In genomic region chr16:68902376-68903345, GRCh38 we compare ENCODE assay signal across 8 cellular contexts. TPM values are rescaled to one million over a fixed set of nuclear protein-coding genes. Genes with fewer than 3 reads are reported as not detected.
DNase-seq lines count a peak whose midpoint lies in the region; ATAC-seq and TF ChIP-seq lines count a peak whose summit lies in the region.

No MANE protein-coding gene starts in this region.

- peaks cover 1% of the 10 kb centered on the region; the same call in 1 of the 2 replicates for H3K36me3 ChIP-seq in GM06990 (ENCODE audit: control insufficient read depth, insufficient read depth, low read length)
- peaks cover 0 to 18% (median 8%) of the 10 kb centered on the region in 4 donors for H3K36me3 ChIP-seq in esophagus muscularis mucosa
- H3K36me3 ChIP-seq in effector memory CD4-positive, alpha-beta T cell (ENCODE audit: control insufficient read depth, insufficient read depth, low read length): peaks cover 25% of the 10 kb centered on the region

- H3K27ac ChIP-seq in esophagus muscularis mucosa (replicated peaks in 1 of 4): peak overlapping the region in 2 of 4 donors; percentile 49 to 56
- H3K27ac ChIP-seq in effector memory CD4-positive, alpha-beta T cell (ENCODE audit: insufficient read depth, low read length, poor library complexity, severe bottlenecking): no peak overlapping the region

- no peak for TF ChIP-seq EP300 in esophagus muscularis mucosa (IDR thresholded peaks at IDR 0.05)

- H3K4me3 ChIP-seq in GM06990 (replicated peaks; ENCODE audit: low read depth, low read length) (no peak overlapping the region), esophagus muscularis mucosa (no peak overlapping the region)
- no peak overlapping the region for H3K4me3 ChIP-seq in effector memory CD4-positive, alpha-beta T cell (ENCODE audit: insufficient read depth, low read depth, low read length, poor library complexity, severe bottlenecking)

- intact Hi-C loops in esophagus muscularis mucosa (cut with DNase I): loop anchor here (2.0 to 10.0 kb wide), 2 partner anchors 58 to 220 kb away; partner anchors contain the start of gene TANGO6

- no peak for TF ChIP-seq POLR2A in esophagus muscularis mucosa (IDR thresholded peaks at IDR 0.05; ENCODE audit: low read depth)

- no peaks in the 10 kb centered on the region for H3K36me3 Mint-ChIP-seq in nephron progenitor cell (ENCODE audit: low read depth)

- TF ChIP-seq CTCF in GM06990 (IDR thresholded peaks at IDR 0.05; ENCODE audit: insufficient read depth, low read length, poor library complexity, severe bottlenecking) (peak; percentile 60), esophagus muscularis mucosa (IDR thresholded peaks at IDR 0.05) (peak; percentile 64 to 67 (median 67)), nephron progenitor cell (IDR thresholded peaks at IDR 0.05) (peak; percentile 58)

- DNase-seq in GM06990 (ENCODE audit: extremely low read depth, insufficient read length) (peak; percentile 5), NAMALWA (ENCODE audit: low spot score) (peak; percentile 56), RPMI7951 (ENCODE audit: low read depth) (peak; percentile 42), esophagus muscularis mucosa (ENCODE audit: extremely low spot score) (no peak), nephron progenitor cell (peak; percentile 35), activated gamma-delta T cell (lab: John Stamatoyannopoulos, UW) (no peak)
- no peak for DNase-seq in effector memory CD4-positive, alpha-beta T cell

- no peaks in the 10 kb centered on the region for H3K9me3 ChIP-seq in esophagus muscularis mucosa
- H3K9me3 ChIP-seq in effector memory CD4-positive, alpha-beta T cell (ENCODE audit: control insufficient read depth, low read length): no peaks in the 10 kb centered on the region

- ATAC-seq in HG02759 (IDR thresholded peaks at IDR 0.05; ENCODE audit: unreplicated experiment): no peak

- no peaks in the 10 kb centered on the region for H3K27me3 Mint-ChIP-seq in nephron progenitor cell (ENCODE audit: low read depth, poor library complexity)

- peaks cover under 1% of the 10 kb centered on the region for H3K4me1 Mint-ChIP-seq in nephron progenitor cell

- H3K27me3 ChIP-seq in GM06990 (replicated peaks; ENCODE audit: control insufficient read depth, insufficient read depth, low read length): no peaks in the 10 kb centered on the region
- no peaks in the 10 kb centered on the region for H3K27me3 ChIP-seq in esophagus muscularis mucosa
- H3K27me3 ChIP-seq in effector memory CD4-positive, alpha-beta T cell (replicated peaks; ENCODE audit: control insufficient read depth, insufficient read depth, low read length, poor library complexity, severe bottlenecking): no peaks in the 10 kb centered on the region

- no peaks in the 10 kb centered on the region for H3K9me3 Mint-ChIP-seq in nephron progenitor cell

- H3K4me3 Mint-ChIP-seq in nephron progenitor cell: no peak overlapping the region

- 48% methylated on average over 6 of the region's 6 CpGs for WGBS in esophagus muscularis mucosa

- H3K4me1 ChIP-seq in esophagus muscularis mucosa: peaks cover 0 to 21% (median 16%) of the 10 kb centered on the region in 4 donors
- H3K4me1 ChIP-seq in effector memory CD4-positive, alpha-beta T cell (ENCODE audit: control insufficient read depth, insufficient read depth, low read length, poor library complexity, severe bottlenecking): no peaks in the 10 kb centered on the region

- H3K27ac Mint-ChIP-seq in nephron progenitor cell: no peak overlapping the region

RNA-seq across cellular contexts. Expression of gene TANGO6, which starts 59.3 kb away (rescaled TPM):
- total RNA-seq in RPMI7951 (2014; rRNA removed; shearing (Covaris generic)): 11.3 and 11.5 TPM in 2 replicates
- total RNA-seq in esophagus muscularis mucosa: 10 to 100 TPM; 15.7 to 21.3 (median 18.3) TPM

Comparison
In these comparisons a context has a peak if more than half of its experiments do, and no peak if none do; other contexts are left out.
1. DNase-seq: peak in GM06990 (single experiment), NAMALWA (single experiment), RPMI7951 (single experiment) and nephron progenitor cell (single experiment); none in esophagus muscularis mucosa (single experiment), activated gamma-delta T cell (single experiment) and effector memory CD4-positive, alpha-beta T cell (0 of 3).
2. Peak in every context shown above with its lines, with median percentiles within 50 percentile points of each other: CTCF ChIP-seq.